Comparison of ENCODE assay signal across 12 cellular contexts in the genomic region with DNA sequence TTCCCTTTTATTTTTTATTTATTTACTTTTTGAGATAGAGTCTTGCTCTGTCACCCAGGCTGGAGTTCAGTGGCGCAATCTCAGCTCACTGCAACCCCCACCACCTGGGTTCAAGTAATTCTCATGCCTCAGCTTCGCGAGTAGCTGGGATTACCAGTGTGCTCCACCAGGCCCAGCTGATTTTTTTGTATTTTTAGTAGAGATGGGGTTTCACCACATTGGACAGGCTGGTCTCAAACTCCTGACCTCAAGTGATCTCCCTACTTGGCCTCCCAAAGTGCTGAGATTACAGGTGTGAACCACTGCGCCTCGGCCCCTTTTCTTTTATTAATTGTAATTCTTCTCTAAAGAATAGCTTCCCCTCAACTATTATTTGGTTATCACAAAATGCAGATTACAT. TPM values are rescaled to one million over a fixed set of nuclear protein-coding genes. Genes with fewer than 3 reads are reported as not detected.
"Had no signal": no experiment of that assay in that cellular context is flagged by ENCODE, and none has a peak within 500 bp of the region (broad histone marks: within the 10 kb centered on the region; RNA-seq: fewer than 3 reads in every experiment).

No MANE protein-coding gene starts in this region.

RNA-seq across cellular contexts. Expression of a gene that starts 26.4 kb away (rescaled TPM):
- total RNA-seq: OCI-LY7, PC-3, PC-9, Peyer's patch, Right ventricle myocardium inferior, Right ventricle myocardium superior, RPMI7951, SJCRH30, SJSA1, SK-MEL-5, T-cell had no signal
- polyA plus RNA-seq: SK-N-SH had no signal
